ENCODE assay signal across 25 cellular contexts in genomic region chr22:38029370-38029769, GRCh38. TPM values are rescaled to one million over a fixed set of nuclear protein-coding genes. Genes with fewer than 3 reads are reported as not detected.
DNase-seq lines count a peak whose midpoint lies in the region; ATAC-seq and TF ChIP-seq lines count a peak whose summit lies in the region.
"Had no signal": no experiment of that assay in that cellular context is flagged by ENCODE, and none has a peak within 500 bp of the region (broad histone marks: within the 10 kb centered on the region; RNA-seq: fewer than 3 reads in every experiment).

No MANE protein-coding gene starts in this region.

- no peaks in the 10 kb centered on the region for H3K36me3 Mint-ChIP-seq in glutamatergic neuron (ENCODE audit: unreplicated experiment)
- H3K36me3 Mint-ChIP-seq: CD4-positive, CD25-positive, alpha-beta regulatory T cell had no signal

- H4K20me1 ChIP-seq in smooth muscle cell (ENCODE audit: low read depth) = no peaks in the 10 kb centered on the region
- H4K20me1 ChIP-seq: BLaER1 had no signal

- no peak overlapping the region for H3K27ac Mint-ChIP-seq in glutamatergic neuron (ENCODE audit: unreplicated experiment)

- peaks cover 18% of the 10 kb centered on the region for H3K4me1 ChIP-seq in left ventricle myocardium inferior
- H3K4me1 ChIP-seq in heart left ventricle = peaks cover 0 to 17% (median 10%) of the 10 kb centered on the region in 12 donors
- H3K4me1 ChIP-seq in smooth muscle cell (ENCODE audit: low read depth) = peaks cover 24% of the 10 kb centered on the region
- H3K4me1 ChIP-seq: SJCRH30 had no signal

- no peak overlapping the region for H2AFZ ChIP-seq in smooth muscle cell (ENCODE audit: low read depth)

- no peak overlapping the region for H3K9ac ChIP-seq in smooth muscle cell (ENCODE audit: low read depth)
- H3K9ac ChIP-seq: BLaER1 had no signal

- H3K27ac ChIP-seq in left ventricle myocardium inferior (replicated peaks) = peak overlapping the region; percentile 48
- H3K27ac ChIP-seq in heart left ventricle = no peak overlapping the region
- peak overlapping the region; percentile 71 to 100 (median 99) for H3K27ac ChIP-seq in dorsolateral prefrontal cortex
- peak overlapping the region; percentile 100 for H3K27ac ChIP-seq in substantia nigra (ENCODE audit: low read depth, low read length, poor library complexity, severe bottlenecking)
- no peak overlapping the region for H3K27ac ChIP-seq in smooth muscle cell (ENCODE audit: low read depth)
- H3K27ac ChIP-seq: BLaER1, SJCRH30 had no signal

- no peak overlapping the region for H3K4me3 ChIP-seq in left ventricle myocardium inferior
- H3K4me3 ChIP-seq in heart left ventricle = no peak overlapping the region
- H3K4me3 ChIP-seq in dorsolateral prefrontal cortex = no peak overlapping the region
- no peak overlapping the region for H3K4me3 ChIP-seq in smooth muscle cell
- H3K4me3 ChIP-seq: BLaER1, MG63, SJCRH30 had no signal

- no peaks in the 10 kb centered on the region for H3K27me3 ChIP-seq in left ventricle myocardium inferior (ENCODE audit: low read depth)
- no peaks in the 10 kb centered on the region for H3K27me3 ChIP-seq in heart left ventricle
- no peaks in the 10 kb centered on the region for H3K27me3 ChIP-seq in dorsolateral prefrontal cortex
- no peaks in the 10 kb centered on the region for H3K27me3 ChIP-seq in smooth muscle cell (ENCODE audit: low read depth)
- H3K27me3 ChIP-seq: BLaER1, MG63 had no signal

- no peaks in the 10 kb centered on the region for H3F3A ChIP-seq in smooth muscle cell (ENCODE audit: low read depth)

- no peak overlapping the region for H3K4me3 Mint-ChIP-seq in glutamatergic neuron (ENCODE audit: unreplicated experiment)

- intact Hi-C loops in left ventricle myocardium inferior (cut with micrococcal nuclease) (no loop called here), heart left ventricle (cut with DNase I) (no loop called here), dorsolateral prefrontal cortex (cut with DNase I) (no loop called here)

- TF ChIP-seq CTCF in left ventricle myocardium inferior (IDR thresholded peaks at IDR 0.05; ENCODE audit: borderline replicate concordance) (no peak), heart left ventricle (IDR thresholded peaks at IDR 0.05) (no peak), dorsolateral prefrontal cortex (IDR thresholded peaks at IDR 0.05 in 54 of 56, conservative IDR thresholded peaks at IDR 0.05 in 2 of 56; ENCODE audit: low read depth in 1 of 56, partially characterized antibody in 56 of 56) (no peak), smooth muscle cell (IDR thresholded peaks at IDR 0.05; ENCODE audit: borderline replicate concordance, insufficient read depth, poor library complexity, severe bottlenecking) (no peak), glutamatergic neuron (IDR thresholded peaks at IDR 0.05; ENCODE audit: partially characterized antibody, unreplicated experiment) (no peak)

- ATAC-seq in heart left ventricle (no peak), esophagus mucosa (no peak)
- ATAC-seq: PC-3 had no signal

- no peaks in the 10 kb centered on the region for H3K79me2 ChIP-seq in smooth muscle cell (ENCODE audit: low read depth)

- peaks cover 14% of the 10 kb centered on the region for H3K4me1 Mint-ChIP-seq in glutamatergic neuron (ENCODE audit: low read depth, unreplicated experiment)

- no peak overlapping the region for H3K4me2 ChIP-seq in smooth muscle cell

- H3K9me3 Mint-ChIP-seq in glutamatergic neuron (ENCODE audit: unreplicated experiment) = peaks cover 1% of the 10 kb centered on the region
- H3K9me3 Mint-ChIP-seq: CD4-positive, CD25-positive, alpha-beta regulatory T cell had no signal

- DNase-seq in left ventricle myocardium inferior (no peak), heart left ventricle (no peak), dorsolateral prefrontal cortex (no peak), substantia nigra (lab: John Stamatoyannopoulos, UW) (no peak), smooth muscle cell (lab: John Stamatoyannopoulos, UW; ENCODE audit: unreplicated experiment) (no peak), glutamatergic neuron (no peak)
- DNase-seq: CD4-positive, CD25-positive, alpha-beta regulatory T cell; DMS153; DND-41; H7; KBM-7; MG63; NCI-H1105 treated with DMSO at 0.1 percent for 48 hours; NCI-H146; NCI-H1930; NCI-H2107; NCI-H446; NCI-H524 treated with DMSO at 0.1 percent for 48 hours; NCI-H82; NK-92 treated with Interleukin-12 subunit alpha and Interleukin-12 subunit beta, amount 100 ng/mL, for 24 hours; PC-3; SJCRH30 had no signal

- H3K9me3 ChIP-seq in left ventricle myocardium inferior (replicated peaks) (no peaks in the 10 kb centered on the region), heart left ventricle (no peaks in the 10 kb centered on the region), smooth muscle cell (replicated peaks; ENCODE audit: low read depth) (no peaks in the 10 kb centered on the region)
- H3K9me3 ChIP-seq: BLaER1, MG63, SJCRH30 had no signal

- TF ChIP-seq POLR2A in heart left ventricle (IDR thresholded peaks at IDR 0.05) = no peak

- H3K36me3 ChIP-seq in left ventricle myocardium inferior (no peaks in the 10 kb centered on the region), heart left ventricle (no peaks in the 10 kb centered on the region), smooth muscle cell (ENCODE audit: low read depth) (no peaks in the 10 kb centered on the region)
- H3K36me3 ChIP-seq: BLaER1, MG63, SJCRH30 had no signal

- H3K27me3 Mint-ChIP-seq in glutamatergic neuron (ENCODE audit: unreplicated experiment) = peaks cover 9% of the 10 kb centered on the region
- H3K27me3 Mint-ChIP-seq: CD4-positive, CD25-positive, alpha-beta regulatory T cell had no signal

RNA-seq across cellular contexts. Expression of gene PICK1, which starts 27.8 kb away (rescaled TPM):
- total RNA-seq in left ventricle myocardium inferior (21.1 TPM), heart left ventricle (10 to 100 TPM; 18.8 to 39.5 (median 22.2) TPM), dorsolateral prefrontal cortex (100 to 1,000 TPM in 12 of 120 experiments, 10 to 100 TPM in 108; 45.5 to 186 (median 75.9) TPM), smooth muscle cell (8.8 and 23.4 TPM in 2 replicates), esophagus mucosa (22.6 TPM), glutamatergic neuron (ENCODE audit: unreplicated experiment) (44.8 TPM)
- polyA plus RNA-seq in heart left ventricle (10 to 100 TPM; 26.5 to 41.5 TPM), smooth muscle cell (17.5 and 30.1 TPM in 2 replicates)

RNA-seq across cellular contexts. Expression of gene SOX10, which starts 45.0 kb away (rescaled TPM):
- 1.2 TPM for total RNA-seq in left ventricle myocardium inferior
- 1 to 10 TPM in 5 of 9 donors, under 1 TPM in 4; 0.43 to 7.6 (median 1.1) TPM for total RNA-seq in heart left ventricle
- 1 to 10 TPM in 1 of 2 donors, under 1 TPM in 1; 0.82 to 1.8 TPM for polyA plus RNA-seq in heart left ventricle
- 100 to 1,000 TPM in 35 of 120 experiments, 10 to 100 TPM in 85; 19.6 to 299 (median 76.3) TPM for total RNA-seq in dorsolateral prefrontal cortex
- not detected in 2 replicates for total RNA-seq in smooth muscle cell
- not detected in 2 replicates for polyA plus RNA-seq in smooth muscle cell
- 0.44 TPM for total RNA-seq in esophagus mucosa
- not detected for total RNA-seq in glutamatergic neuron (ENCODE audit: unreplicated experiment)
- total RNA-seq: A172; CD4-positive, CD25-positive, alpha-beta regulatory T cell; SJCRH30 had no signal
- polyA plus RNA-seq: CD4-positive, CD25-positive, alpha-beta regulatory T cell had no signal

RNA-seq across cellular contexts. Expression of gene SLC16A8, which starts 54.6 kb away (rescaled TPM):
- total RNA-seq in left ventricle myocardium inferior (not detected), heart left ventricle (not detected), dorsolateral prefrontal cortex (1 to 10 TPM in 92 of 120 experiments, under 1 TPM in 20, not detected in 8; 0.35 to 9.3 (median 1.9) TPM), smooth muscle cell (0.09 TPM in 1 of 2 replicates, not detected in the other), esophagus mucosa (0.24 TPM), glutamatergic neuron (ENCODE audit: unreplicated experiment) (not detected)
- polyA plus RNA-seq in heart left ventricle (under 1 TPM in 1 of 2 donors, not detected in 1; 0.34 TPM), smooth muscle cell (0.93 and 1.4 TPM in 2 replicates)
- total RNA-seq: A172; CD4-positive, CD25-positive, alpha-beta regulatory T cell; H7; PC-3 had no signal
- polyA plus RNA-seq: CD4-positive, CD25-positive, alpha-beta regulatory T cell had no signal

Comparison
In these comparisons a context has a peak if more than half of its experiments do, and no peak if none do; other contexts are left out.
1. H3K27ac ChIP-seq: peak in left ventricle myocardium inferior (single experiment), dorsolateral prefrontal cortex (59 of 59) and substantia nigra (single experiment); none in heart left ventricle (0 of 12) and smooth muscle cell (single experiment).